In genomic region chr11:3127706-3128355, GRCh38 we compare ENCODE assay signal across 22 cellular contexts. TPM values are rescaled to one million over a fixed set of nuclear protein-coding genes. Genes with fewer than 3 reads are reported as not detected.
DNase-seq lines count a peak whose midpoint lies in the region; ATAC-seq and TF ChIP-seq lines count a peak whose summit lies in the region.
"Had no signal": no experiment of that assay in that cellular context is flagged by ENCODE, and none has a peak within 500 bp of the region (broad histone marks: within the 10 kb centered on the region; RNA-seq: fewer than 3 reads in every experiment).

No MANE protein-coding gene starts in this region.

- no peak overlapping the region for H2BK15ac ChIP-seq in mesenchymal stem cell (ENCODE audit: low read depth, poor library complexity, severe bottlenecking)

- H3K4me3 ChIP-seq in gastroesophageal sphincter = no peak overlapping the region
- no peak overlapping the region for H3K4me3 ChIP-seq in mesenchymal stem cell (ENCODE audit: insufficient read depth in 1 of 2, low read depth in 1 of 2, low read length in 2 of 2)
- no peak overlapping the region for H3K4me3 ChIP-seq in stomach
- no peak overlapping the region for H3K4me3 ChIP-seq in GM23338
- H3K4me3 ChIP-seq: psoas muscle, SJCRH30 had no signal

- no peaks in the 10 kb centered on the region for H3F3A ChIP-seq in GM23338 (replicated peaks; ENCODE audit: low read depth)

- H3K23ac ChIP-seq in mesenchymal stem cell (ENCODE audit: low read length in 2 of 2) = no peak overlapping the region

- no peaks in the 10 kb centered on the region for H3K79me2 ChIP-seq in GM23338 (replicated peaks; ENCODE audit: insufficient read depth)

- TF ChIP-seq EP300 in gastroesophageal sphincter (IDR thresholded peaks at IDR 0.05) (no peak), stomach (IDR thresholded peaks at IDR 0.05) (no peak)

- in situ Hi-C loops in ACHN (cut with HindIII; ENCODE audit: low pct_ligation_motif_present, low pct_unique_long_range_greater_than_20kb, low sequenced_read_pairs) = no loop called here

- H3K27ac ChIP-seq in C4-2B = peak overlapping the region; percentile 96
- peak overlapping the region in 3 of 4 donors; percentile 66 to 71 (median 67) for H3K27ac ChIP-seq in gastroesophageal sphincter
- H3K27ac ChIP-seq in mesenchymal stem cell (ENCODE audit: low read length, poor library complexity, severe bottlenecking) = no peak overlapping the region
- H3K27ac ChIP-seq in stomach = peak overlapping the region in 3 of 5 donors; percentile 44 to 61 (median 56)
- H3K27ac ChIP-seq in GM23338 (ENCODE audit: low read depth) = no peak overlapping the region
- H3K27ac ChIP-seq: psoas muscle, SJCRH30 had no signal

- H3K79me1 ChIP-seq in mesenchymal stem cell (replicated peaks; ENCODE audit: low read length, poor library complexity, severe bottlenecking) = peaks cover 4% of the 10 kb centered on the region

- TF ChIP-seq POLR2A in gastroesophageal sphincter (IDR thresholded peaks at IDR 0.05) (no peak), stomach (IDR thresholded peaks at IDR 0.05) (no peak)

- H3K14ac ChIP-seq in mesenchymal stem cell (ENCODE audit: low read length in 2 of 2) = no peak overlapping the region

- peaks cover 2% of the 10 kb centered on the region for H3K27me3 Mint-ChIP-seq in GM23338 (ENCODE audit: insufficient read depth, low read depth, poor library complexity)
- H3K27me3 Mint-ChIP-seq: CD8-positive, alpha-beta memory T cell had no signal

- H2AK5ac ChIP-seq in mesenchymal stem cell (ENCODE audit: low read length, severe bottlenecking) = no peak overlapping the region

- H3K4me1 ChIP-seq in gastroesophageal sphincter (peaks cover 4 to 56% (median 16%) of the 10 kb centered on the region in 3 donors), mesenchymal stem cell (ENCODE audit: control insufficient read depth, insufficient read depth, low read depth, low read length) (peaks cover 10% of the 10 kb centered on the region), stomach (peaks cover 10 to 47% (median 22%) of the 10 kb centered on the region in 4 donors), GM23338 (ENCODE audit: insufficient read depth) (no peaks in the 10 kb centered on the region)
- H3K4me1 ChIP-seq: SJCRH30 had no signal

- H2BK12ac ChIP-seq in mesenchymal stem cell (ENCODE audit: low read length in 2 of 2) = no peak overlapping the region

- H3K4ac ChIP-seq in mesenchymal stem cell (ENCODE audit: low read depth in 1 of 2, low read length in 2 of 2) = no peak overlapping the region

- peak overlapping the region; percentile 35 for H4K91ac ChIP-seq in mesenchymal stem cell (ENCODE audit: low read length)

- ATAC-seq in gastroesophageal sphincter (peak; percentile 0), GM23338 (no peak), GM18520 (IDR thresholded peaks at IDR 0.05; ENCODE audit: unreplicated experiment) (no peak)
- ATAC-seq: PC-3, psoas muscle had no signal

- peaks cover 0 to 51% of the 10 kb centered on the region in 2 donors for H3K36me3 ChIP-seq in gastroesophageal sphincter
- peaks cover 17 to 44% of the 10 kb centered on the region in 2 experiments for H3K36me3 ChIP-seq in mesenchymal stem cell (ENCODE audit: control insufficient read depth in 1 of 2, insufficient read depth in 2 of 2, low read depth in 1 of 2, low read length in 2 of 2)
- H3K36me3 ChIP-seq in stomach = peaks cover 0 to 33% (median 17%) of the 10 kb centered on the region in 4 donors
- no peaks in the 10 kb centered on the region for H3K36me3 ChIP-seq in GM23338 (ENCODE audit: insufficient read depth)
- H3K36me3 ChIP-seq: SJCRH30 had no signal

- 40% methylated on average over 1 of the region's 16 CpGs; no CpG with 5 or more reads in 1 of the 2 donors for WGBS in gastroesophageal sphincter (ENCODE audit: low coverage in 1 of 2), 2 donors
- 84% methylated on average over 16 of the region's 16 CpGs for WGBS in mesenchymal stem cell
- WGBS in stomach, 5 donors = 68 to 83% (median 72%) methylated on average over 15 to 16 of the region's 16 CpGs

- H3K9me2 ChIP-seq in GM23338 (ENCODE audit: insufficient read depth) = no peaks in the 10 kb centered on the region

- TF ChIP-seq CTCF in C4-2B (conservative IDR thresholded peaks at IDR 0.05) = no peak
- no peak for TF ChIP-seq CTCF in gastroesophageal sphincter (IDR thresholded peaks at IDR 0.05)
- TF ChIP-seq CTCF in stomach (IDR thresholded peaks at IDR 0.05) = no peak
- no peak for TF ChIP-seq CTCF in GM23338 (conservative IDR thresholded peaks at IDR 0.05; ENCODE audit: low read depth in 2 of 2)

- no peak overlapping the region for H2BK120ac ChIP-seq in mesenchymal stem cell (ENCODE audit: low read depth, low read length)

- DNase-seq in mesenchymal stem cell (no peak), stomach (no peak), ACHN (no peak), GM23338 (ENCODE audit: low spot score) (no peak)
- no peak for DNase-seq in activated CD8-positive, alpha-beta memory T cell treated with anti-CD3 and anti-CD28 coated beads, Interleukin-2, amount 50 U/mL, for 4 hours
- DNase-seq: activated CD4-positive, alpha-beta T cell treated with anti-CD3 and anti-CD28 coated beads, Interleukin-2, amount 50 U/mL, for 48 hours; activated effector memory CD4-positive, alpha-beta T cell treated with anti-CD3 and anti-CD28 coated beads, Interleukin-2, amount 50 U/mL, for 16 hours; H9; NCI-H1092; NCI-H2029; NCI-H226; PC-3; SJCRH30; stimulated activated CD4-positive, alpha-beta T cell treated with anti-CD3 and anti-CD28 coated beads, Interleukin-4, amount 100 ng/mL, for 4 hours; T-helper 1 cell had no signal

- H3K4me2 ChIP-seq in mesenchymal stem cell (ENCODE audit: low read length, poor library complexity, severe bottlenecking) (no peak overlapping the region), GM23338 (no peak overlapping the region)

- H2BK5ac ChIP-seq in mesenchymal stem cell (ENCODE audit: low read depth, low read length, poor library complexity, severe bottlenecking) = no peak overlapping the region

- H2AFZ ChIP-seq in mesenchymal stem cell (ENCODE audit: low read depth, low read length) (no peak overlapping the region), GM23338 (no peak overlapping the region)

- H3K27ac Mint-ChIP-seq in GM23338 = no peak overlapping the region
- H3K27ac Mint-ChIP-seq: CD8-positive, alpha-beta memory T cell; dendritic cell treated with granulocyte-macrophage colony-stimulating factor and Interleukin-4, amounts not matched to agents 40 ng/mL and 50 ng/mL, for 4 days; H9; mesothelial cell of epicardium had no signal

- intact Hi-C loops in stomach (cut with DNase I; ENCODE audit: low total_unique reads) = no loop called here

- H3K36me3 Mint-ChIP-seq in GM23338 (ENCODE audit: low read depth) = no peaks in the 10 kb centered on the region
- H3K36me3 Mint-ChIP-seq: CD8-positive, alpha-beta memory T cell had no signal

- H3K27me3 ChIP-seq in gastroesophageal sphincter (no peaks in the 10 kb centered on the region), mesenchymal stem cell (ENCODE audit: control insufficient read depth in 1 of 2, insufficient read depth in 1 of 2, low read length in 2 of 2) (no peaks in the 10 kb centered on the region), stomach (no peaks in the 10 kb centered on the region), GM23338 (ENCODE audit: insufficient read depth) (no peaks in the 10 kb centered on the region)
- H3K27me3 ChIP-seq: SJCRH30 had no signal

- no peak overlapping the region for H3K4me3 Mint-ChIP-seq in GM23338
- H3K4me3 Mint-ChIP-seq: CD8-positive, alpha-beta memory T cell; dendritic cell treated with granulocyte-macrophage colony-stimulating factor and Interleukin-4, amounts not matched to agents 40 ng/mL and 50 ng/mL, for 4 days; H9; mesothelial cell of epicardium had no signal

- no peaks in the 10 kb centered on the region for H3K9me3 ChIP-seq in gastroesophageal sphincter
- H3K9me3 ChIP-seq in mesenchymal stem cell (ENCODE audit: control insufficient read depth, low read length) = no peaks in the 10 kb centered on the region
- H3K9me3 ChIP-seq in stomach = no peaks in the 10 kb centered on the region
- H3K9me3 ChIP-seq: psoas muscle, SJCRH30 had no signal

- no peak overlapping the region for H3K18ac ChIP-seq in mesenchymal stem cell (ENCODE audit: low read depth in 1 of 2, low read length in 2 of 2)

- H3K4me1 Mint-ChIP-seq in GM23338 = no peaks in the 10 kb centered on the region
- H3K4me1 Mint-ChIP-seq: mesothelial cell of epicardium had no signal

- H3K9ac ChIP-seq in mesenchymal stem cell (ENCODE audit: low read length) = no peak overlapping the region

- no peaks in the 10 kb centered on the region for H3K9me3 Mint-ChIP-seq in GM23338
- H3K9me3 Mint-ChIP-seq: CD8-positive, alpha-beta memory T cell; dendritic cell treated with granulocyte-macrophage colony-stimulating factor and Interleukin-4, amounts not matched to agents 40 ng/mL and 50 ng/mL, for 4 days; H9; mesothelial cell of epicardium had no signal

- H4K20me1 ChIP-seq in GM23338 (replicated peaks; ENCODE audit: insufficient read depth) = no peaks in the 10 kb centered on the region

- no peak overlapping the region for H4K8ac ChIP-seq in mesenchymal stem cell (ENCODE audit: low read length)

TF ChIP-seq in GM23338, 12 proteins besides CTCF, POLR2A, EP300 and RAD21 (continues in another document):
- no peak for TF ChIP-seq ZNF114 (CRISPR knock-in tag; IDR thresholded peaks at IDR 0.05)
- TF ChIP-seq POLR2AphosphoS5 (IDR thresholded peaks at IDR 0.05; ENCODE audit: low read depth) = no peak
- no peak for TF ChIP-seq EZH2phosphoT487 (IDR thresholded peaks at IDR 0.05; ENCODE audit: unreplicated experiment)

RNA-seq across cellular contexts. Expression of gene OSBPL5, which starts 37.3 kb away (rescaled TPM):
- 10 to 100 TPM; 39.9 to 94.0 (median 66.4) TPM for total RNA-seq in gastroesophageal sphincter
- polyA plus RNA-seq in mesenchymal stem cell (2013, experiment 1 of 2) = 13.7 TPM
- polyA plus RNA-seq in mesenchymal stem cell (2013, experiment 2 of 2) = 14.6 TPM
- 100 to 1,000 TPM in 1 of 5 donors, 10 to 100 TPM in 4; 24.3 to 127 (median 38.2) TPM for total RNA-seq in stomach
- polyA plus RNA-seq in stomach = 10 to 100 TPM in 1 of 3 donors, 1 to 10 TPM in 2; 8.6 to 16.6 (median 9.2) TPM
- 8.1 and 12.0 TPM in 2 replicates for total RNA-seq in GM23338 (2014; rRNA removed; shearing (Covaris generic))
- polyA plus RNA-seq in GM23338 (2016; fragmentation: Nextera tagmentation; extraction: Ambion mirVana) = 2.7 and 3.4 TPM in 2 replicates

Comparison
In these comparisons a context has a peak if more than half of its experiments do, and no peak if none do; other contexts are left out.
1. H3K27ac ChIP-seq: peak in C4-2B (single experiment), gastroesophageal sphincter (3 of 4) and stomach (3 of 5); none in mesenchymal stem cell (single experiment) and GM23338 (single experiment).